Comparison of ENCODE assay signal across 19 cellular contexts in the genomic region with DNA sequence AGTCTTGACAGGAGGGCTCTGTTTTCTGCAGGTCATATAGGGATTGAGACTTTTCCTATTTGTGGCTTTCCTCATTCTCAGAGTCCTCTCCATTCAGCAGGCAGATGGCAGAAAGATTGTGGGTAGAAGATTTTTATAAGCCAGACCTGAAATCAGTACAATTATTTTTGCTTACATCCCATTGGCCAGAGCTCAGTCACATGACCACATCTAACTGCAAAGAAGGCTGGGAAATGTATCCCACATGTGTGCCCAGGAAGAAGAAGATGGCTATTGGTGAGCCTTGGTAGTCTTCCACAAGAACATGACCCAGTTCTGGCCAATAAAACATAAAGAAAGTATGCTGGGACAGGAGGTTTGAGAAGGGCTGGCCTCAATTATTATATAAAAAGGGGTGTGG. TPM values are rescaled to one million over a fixed set of nuclear protein-coding genes. Genes with fewer than 3 reads are reported as not detected.
A peak's percentile ranks its signal among the peaks of the same experiment; 100 is the strongest.
DNase-seq lines count a peak whose midpoint lies in the region; ATAC-seq, FAIRE-seq and TF ChIP-seq lines count a peak whose summit lies in the region.
"Had no signal": no experiment of that assay in that cellular context is flagged by ENCODE, and none has a peak within 500 bp of the region (broad histone marks: within the 10 kb centered on the region; RNA-seq: fewer than 3 reads in every experiment).

No MANE protein-coding gene starts in this region.

- H2BK12ac ChIP-seq in H1 (ENCODE audit: low read depth, low read length) (peak overlapping the region; percentile 56; the same call in 1 of the 2 replicates), trophoblast cell (ENCODE audit: low read length) (no peak overlapping the region)

- TF ChIP-seq POLR2A in heart left ventricle (IDR thresholded peaks at IDR 0.05) (no peak), H1 (IDR thresholded peaks at IDR 0.05; ENCODE audit: control extremely low read depth in 1 of 2, low read depth in 2 of 2, low read length in 2 of 2) (no peak), uterus (IDR thresholded peaks at IDR 0.05) (no peak)

- no peaks in the 10 kb centered on the region for H3K79me2 ChIP-seq in H1 (ENCODE audit: control insufficient read depth in 1 of 2, insufficient read depth in 2 of 2, low read length in 2 of 2)
- H3K79me2 ChIP-seq in trophoblast cell (ENCODE audit: control insufficient read depth, insufficient read depth, low read length, poor library complexity), result no peaks in the 10 kb centered on the region

- peaks cover 0 to 56% (median 34%) of the 10 kb centered on the region in 12 donors for H3K4me1 ChIP-seq in heart left ventricle
- peaks cover 0 to 3% (median under 1%) of the 10 kb centered on the region in 4 experiments; a peak in 2 of 7 replicates for H3K4me1 ChIP-seq in H1 (replicated peaks in 1 of 4; ENCODE audit: control insufficient read depth in 3 of 4, insufficient read depth in 4 of 4, low read length in 3 of 4)
- peaks cover 8 to 11% of the 10 kb centered on the region in 2 experiments for H3K4me1 ChIP-seq in trophoblast cell (ENCODE audit: control insufficient read depth in 1 of 2, insufficient read depth in 2 of 2, low read length in 2 of 2)
- H3K4me1 ChIP-seq in uterus, result peaks cover 0 to 8% of the 10 kb centered on the region in 2 donors

- TF ChIP-seq CTCF in heart left ventricle (IDR thresholded peaks at IDR 0.05), result no peak
- TF ChIP-seq CTCF in H1 (IDR thresholded peaks at IDR 0.05; ENCODE audit: control extremely low read depth in 1 of 3, insufficient read depth in 1 of 3, low read depth in 1 of 3, low read length in 3 of 3), result no peak
- TF ChIP-seq CTCF in uterus (IDR thresholded peaks at IDR 0.05), result no peak
- no peak for TF ChIP-seq CTCF in endothelial cell (IDR thresholded peaks at IDR 0.05; ENCODE audit: unreplicated experiment)

- H2AFZ ChIP-seq in H1 (ENCODE audit: low read length) (no peak overlapping the region), trophoblast cell (ENCODE audit: insufficient read depth, low read length, poor library complexity) (no peak overlapping the region)
- H2AFZ ChIP-seq: GM23338 had no signal

- ATAC-seq in heart left ventricle (no peak), Right ventricle myocardium superior (ENCODE audit: poor library complexity) (no peak)
- no peak for ATAC-seq in activated CD8-positive, alpha-beta T cell treated with anti-CD3 and anti-CD28 coated beads, Interleukin-2, amount 10 ng/mL, durations not matched to agents 7 days and 5 days
- ATAC-seq: GM23338 had no signal

- no peaks in the 10 kb centered on the region for H3K4me1 Mint-ChIP-seq in endothelial cell (ENCODE audit: unreplicated experiment)
- peaks cover 10% of the 10 kb centered on the region for H3K4me1 Mint-ChIP-seq in activated CD8-positive, alpha-beta T cell treated with anti-CD3 and anti-CD28 coated beads, Interleukin-2, amount 10 ng/mL, durations not matched to agents 7 days and 5 days (ENCODE audit: low read depth)

- DNase-seq in heart left ventricle, result no peak
- no peak for DNase-seq in Right ventricle myocardium superior
- no peak for DNase-seq in H1 (ENCODE audit: low read depth in 1 of 2, low spot score in 2 of 2)
- no peak for DNase-seq in trophoblast cell
- DNase-seq in uterus, result no peak
- no peak for DNase-seq in stimulated activated CD4-positive, alpha-beta T cell treated with anti-CD3 and anti-CD28 coated beads, Interleukin-15, amount 100 ng/mL, for 24 hours
- no peak for DNase-seq in endothelial cell (ENCODE audit: low spot score)
- no peak for DNase-seq in activated CD8-positive, alpha-beta T cell treated with anti-CD3 and anti-CD28 coated beads, Interleukin-2, amount 10 ng/mL, durations not matched to agents 7 days and 5 days
- DNase-seq: CD4-positive, CD25-positive, alpha-beta regulatory T cell; MV-4-11; NCI-H2081; NCI-H526 treated with DMSO at 0.1 percent for 48 hours had no signal

- H2BK15ac ChIP-seq in H1 (ENCODE audit: low read length), result 0 out of 2 replicates have a peak overlapping the region, but pooled peaks have one; percentile 36

- H3K56ac ChIP-seq in H1 (replicated peaks; ENCODE audit: insufficient read length, low read depth, low read length), result no peak overlapping the region

- no peak overlapping the region for H4K12ac ChIP-seq in trophoblast cell (ENCODE audit: low read depth, low read length)

- no peaks in the 10 kb centered on the region for H3K79me1 ChIP-seq in H1 (ENCODE audit: low read depth, low read length)
- H3K79me1 ChIP-seq in trophoblast cell (ENCODE audit: low read length), result peaks cover 7% of the 10 kb centered on the region

- CTCF ChIA-PET in H1 (lab: Charles Lee; ENCODE audit: partially characterized antibody), result interaction anchor here (0.6 to 7.4 kb wide), 7 partner anchors 9 to 54 kb away, joined by 3 to 83 read pairs (median 4); no protein-coding TSS in a partner anchor
- CTCF ChIA-PET in activated CD8-positive, alpha-beta T cell treated with anti-CD3 and anti-CD28 coated beads, Interleukin-2, amount 10 ng/mL, durations not matched to agents 7 days and 5 days (lab: Charles Lee), result interaction anchor here (1.5 to 1.8 kb wide), 3 partner anchors 9 to 39 kb away, joined by 3 to 7 read pairs (median 4); no protein-coding TSS in a partner anchor

- intact Hi-C loops in heart left ventricle (cut with DNase I), result loop anchor here in 2 of 10 donors (2.0 kb wide), 2 partner anchors 21 to 35 kb away; partner anchors contain the start of gene CCN5 (in 1 of the 2)
- intact Hi-C loops in Right ventricle myocardium superior (cut with DNase I), result no loop called here
- intact Hi-C loops in uterus (cut with DNase I; ENCODE audit: low total_unique reads), result no loop called here

- H3K23me2 ChIP-seq in H1 (ENCODE audit: low read depth, low read length), result no peaks in the 10 kb centered on the region

- H3K4me3 Mint-ChIP-seq in endothelial cell (ENCODE audit: unreplicated experiment), result no peak overlapping the region
- no peak overlapping the region for H3K4me3 Mint-ChIP-seq in activated CD8-positive, alpha-beta T cell treated with anti-CD3 and anti-CD28 coated beads, Interleukin-2, amount 10 ng/mL, durations not matched to agents 7 days and 5 days
- H3K4me3 Mint-ChIP-seq: CD4-positive, CD25-positive, alpha-beta regulatory T cell; GM23338 had no signal

- TF ChIP-seq RAD21 in H1 (IDR thresholded peaks at IDR 0.05 in 1 of 2, conservative IDR thresholded peaks at IDR 0.05 in 1 of 2; ENCODE audit: low read depth in 2 of 2, low read length in 2 of 2), result no peak

- H3K9ac ChIP-seq in H1 (replicated peaks in 1 of 4; ENCODE audit: extremely low read depth in 1 of 4, low read depth in 3 of 4, low read length in 3 of 4) (no peak overlapping the region), trophoblast cell (ENCODE audit: low read length) (no peak overlapping the region)

- H4K20me1 ChIP-seq in H1 (replicated peaks in 1 of 2; ENCODE audit: control insufficient read depth in 1 of 2, insufficient read depth in 2 of 2, low read length in 2 of 2), result no peaks in the 10 kb centered on the region

- TF ChIP-seq EP300 in H1 (IDR thresholded peaks at IDR 0.05; ENCODE audit: borderline replicate concordance in 1 of 2, low read depth in 2 of 2, low read length in 2 of 2), result no peak

- peaks cover 0 to 10% (median 0%) of the 10 kb centered on the region in 12 donors for H3K9me3 ChIP-seq in heart left ventricle
- peaks cover 0 to 4% of the 10 kb centered on the region in 2 experiments; a peak in 1 of 4 replicates for H3K9me3 ChIP-seq in H1 (ENCODE audit: insufficient read depth in 2 of 2, low read depth in 1 of 2, low read length in 1 of 2)
- H3K9me3 ChIP-seq in trophoblast cell (ENCODE audit: insufficient read depth, low read depth, low read length), result peaks cover 1% of the 10 kb centered on the region
- no peaks in the 10 kb centered on the region for H3K9me3 ChIP-seq in uterus
- H3K9me3 ChIP-seq: pancreas had no signal

- H3K23ac ChIP-seq in H1 (ENCODE audit: insufficient read length), result no peak overlapping the region
- no peak overlapping the region for H3K23ac ChIP-seq in trophoblast cell (ENCODE audit: low read length)

- H3K4me2 ChIP-seq in H1 (ENCODE audit: insufficient read depth in 1 of 2, low read depth in 2 of 2, low read length in 2 of 2), result no peak overlapping the region
- peak overlapping the region; percentile 16 for H3K4me2 ChIP-seq in trophoblast cell (ENCODE audit: low read length)
- H3K4me2 ChIP-seq: GM23338 had no signal

- H3K27me3 ChIP-seq in heart left ventricle (no peaks in the 10 kb centered on the region), H1 (replicated peaks in 1 of 4; ENCODE audit: control insufficient read depth in 3 of 4, extremely low read depth in 1 of 4, insufficient read depth in 3 of 4, low read length in 3 of 4) (no peaks in the 10 kb centered on the region), trophoblast cell (ENCODE audit: insufficient read depth, low read length) (no peaks in the 10 kb centered on the region), uterus (no peaks in the 10 kb centered on the region)
- H3K27me3 ChIP-seq: pancreas had no signal

- no peak for FAIRE-seq in H1 (lab: Jason Lieb, UNC)
- FAIRE-seq: A204.1, kidney, pancreas had no signal

- no peaks in the 10 kb centered on the region for H3K9me3 Mint-ChIP-seq in endothelial cell (ENCODE audit: unreplicated experiment)
- no peaks in the 10 kb centered on the region for H3K9me3 Mint-ChIP-seq in activated CD8-positive, alpha-beta T cell treated with anti-CD3 and anti-CD28 coated beads, Interleukin-2, amount 10 ng/mL, durations not matched to agents 7 days and 5 days (ENCODE audit: insufficient read depth)

- H3K14ac ChIP-seq in H1 (ENCODE audit: insufficient read length), result no peak overlapping the region
- no peak overlapping the region for H3K14ac ChIP-seq in trophoblast cell (ENCODE audit: low read length)

- H2BK20ac ChIP-seq in H1 (ENCODE audit: low read length), result no peak overlapping the region

- no peak overlapping the region for H3K27ac Mint-ChIP-seq in endothelial cell (ENCODE audit: unreplicated experiment)
- no peak overlapping the region for H3K27ac Mint-ChIP-seq in activated CD8-positive, alpha-beta T cell treated with anti-CD3 and anti-CD28 coated beads, Interleukin-2, amount 10 ng/mL, durations not matched to agents 7 days and 5 days
- H3K27ac Mint-ChIP-seq: activated T-helper 2 cell treated with anti-CD3 and anti-CD28 coated beads, Interferon-gamma antibody, Interleukin-2, Interleukin-4, amounts not matched to agents 10 μg/mL and 5 μg/mL and 100 μg/mL, durations not matched to agents 14 hours and 24 hours and 36 hours; CD4-positive, CD25-positive, alpha-beta regulatory T cell; GM23338 had no signal

- H2AK5ac ChIP-seq in H1 (ENCODE audit: low read depth, low read length) (no peak overlapping the region), trophoblast cell (ENCODE audit: low read length) (no peak overlapping the region)

- H3K18ac ChIP-seq in H1 (ENCODE audit: extremely low read depth, low read length) (no peak overlapping the region), trophoblast cell (ENCODE audit: low read length) (no peak overlapping the region)

- no peaks in the 10 kb centered on the region for H3K36me3 ChIP-seq in heart left ventricle
- H3K36me3 ChIP-seq in H1 (ENCODE audit: control insufficient read depth in 2 of 4, insufficient read depth in 4 of 4, low read length in 3 of 4), result no peaks in the 10 kb centered on the region
- no peaks in the 10 kb centered on the region for H3K36me3 ChIP-seq in trophoblast cell (ENCODE audit: control insufficient read depth in 1 of 2, insufficient read depth in 2 of 2, low read length in 2 of 2)
- H3K36me3 ChIP-seq in uterus, result no peaks in the 10 kb centered on the region
- H3K36me3 ChIP-seq: pancreas had no signal

- H4K91ac ChIP-seq in H1 (replicated peaks; ENCODE audit: insufficient read length, low read length) (no peak overlapping the region), trophoblast cell (ENCODE audit: low read depth, low read length) (no peak overlapping the region)

- no peaks in the 10 kb centered on the region for H3K36me3 Mint-ChIP-seq in endothelial cell (ENCODE audit: low read depth, unreplicated experiment)
- H3K36me3 Mint-ChIP-seq in activated CD8-positive, alpha-beta T cell treated with anti-CD3 and anti-CD28 coated beads, Interleukin-2, amount 10 ng/mL, durations not matched to agents 7 days and 5 days (ENCODE audit: low read depth), result no peaks in the 10 kb centered on the region
- H3K36me3 Mint-ChIP-seq: CD4-positive, CD25-positive, alpha-beta regulatory T cell had no signal

- no peaks in the 10 kb centered on the region for H3K27me3 Mint-ChIP-seq in endothelial cell (ENCODE audit: unreplicated experiment)
- no peaks in the 10 kb centered on the region for H3K27me3 Mint-ChIP-seq in activated CD8-positive, alpha-beta T cell treated with anti-CD3 and anti-CD28 coated beads, Interleukin-2, amount 10 ng/mL, durations not matched to agents 7 days and 5 days (ENCODE audit: low read depth)

- H3K4ac ChIP-seq in H1 (replicated peaks; ENCODE audit: insufficient read length, low read depth, low read length) (no peak overlapping the region), trophoblast cell (ENCODE audit: low read depth, low read length) (no peak overlapping the region)

- no peak overlapping the region for H2BK120ac ChIP-seq in H1 (replicated peaks; ENCODE audit: low read depth, low read length)
- H2BK120ac ChIP-seq in trophoblast cell (ENCODE audit: insufficient read depth, low read length, poor library complexity), result no peak overlapping the region

- peak overlapping the region; percentile 42 to 95 (median 82) for H3K27ac ChIP-seq in heart left ventricle
- H3K27ac ChIP-seq in H1 (ENCODE audit: low read depth, low read length), result no peak overlapping the region
- peak overlapping the region; percentile 77 for H3K27ac ChIP-seq in trophoblast cell (ENCODE audit: low read depth, low read length)
- H3K27ac ChIP-seq in uterus, result peak overlapping the region; percentile 65 to 81
- H3K27ac ChIP-seq: pancreas had no signal

- H4K8ac ChIP-seq in H1 (ENCODE audit: extremely low read depth, insufficient read depth, low read length) (no peak overlapping the region), trophoblast cell (ENCODE audit: low read depth, low read length) (no peak overlapping the region)

- H3K4me3 ChIP-seq in heart left ventricle (no peak overlapping the region), H1 (ENCODE audit: extremely low read depth in 1 of 4, insufficient read depth in 2 of 4, low read depth in 3 of 4, low read length in 4 of 4) (no peak overlapping the region), trophoblast cell (ENCODE audit: low read depth, low read length) (no peak overlapping the region), uterus (no peak overlapping the region)
- H3K4me3 ChIP-seq: GM23338, pancreas had no signal

- no peak overlapping the region for H2BK5ac ChIP-seq in H1 (ENCODE audit: low read depth, low read length)
- H2BK5ac ChIP-seq in trophoblast cell (ENCODE audit: low read depth, low read length, poor library complexity), result no peak overlapping the region

- H4K5ac ChIP-seq in H1 (ENCODE audit: insufficient read length, low read depth, low read length), result no peak overlapping the region

- POLR2A ChIA-PET in H1 (lab: Charles Lee; ENCODE audit: partially characterized antibody), result no interaction called here
- POLR2A ChIA-PET in activated CD8-positive, alpha-beta T cell treated with anti-CD3 and anti-CD28 coated beads, Interleukin-2, amount 10 ng/mL, durations not matched to agents 7 days and 5 days (lab: Charles Lee), result no interaction called here

RNA-seq across cellular contexts. Expression of gene CCN5, which starts 21.5 kb away (rescaled TPM):
- total RNA-seq in heart left ventricle (10 to 100 TPM in 8 of 9 donors, 1 to 10 TPM in 1; 7.3 to 62.3 (median 28.7) TPM), Right ventricle myocardium superior (15.8 TPM), uterus (10 to 100 TPM in 3 of 4 donors, not detected in 1; 19.4 to 47.9 (median 29.7) TPM), endothelial cell (ENCODE audit: unreplicated experiment) (not detected)
- polyA plus RNA-seq in heart left ventricle (10 to 100 TPM; 11.0 to 92.3 TPM), H1 (2011; rRNA removed) (not detected in 2 replicates)
- not detected in 2 replicates for total RNA-seq in H1 (2021; fragmentation: NEBNext Ultra II Directional; extraction: Animal tissue kit (Norgen Biotek cat#: 25700))
- polyA plus RNA-seq in H1 (2011; cell fraction: cytosol; rRNA removed), result not detected
- polyA plus RNA-seq in H1 (2011; cell fraction: nucleus; rRNA removed), result not detected
- polyA plus RNA-seq in H1 (2012, experiment 1 of 2), result 0.07 TPM in 1 of 4 replicates, not detected in the others
- 0.10 TPM for polyA plus RNA-seq in H1 (2012, experiment 2 of 2)
- polyA plus RNA-seq in H1 (2013, experiment 1 of 2), result not detected
- polyA plus RNA-seq in H1 (2013, experiment 2 of 2), result not detected
- polyA minus RNA-seq in H1 (2011; rRNA and poly(A)+ RNA removed), result not detected in 2 replicates
- polyA minus RNA-seq in H1 (2011; cell fraction: cytosol; rRNA and poly(A)+ RNA removed), result 6.5 TPM
- polyA minus RNA-seq in H1 (2011; cell fraction: nucleus; rRNA and poly(A)+ RNA removed), result 2.2 TPM
- not detected in 2 replicates for polyA plus RNA-seq in trophoblast cell (2013)
- not detected for total RNA-seq in activated CD8-positive, alpha-beta T cell treated with anti-CD3 and anti-CD28 coated beads, Interleukin-2, amount 10 ng/mL, durations not matched to agents 7 days and 5 days
- total RNA-seq: activated CD8-positive, alpha-beta memory T cell treated with anti-CD3 and anti-CD28 coated beads for 36 hours; activated T-helper 2 cell treated with anti-CD3 and anti-CD28 coated beads, Interferon-gamma antibody, Interleukin-2, Interleukin-4, amounts not matched to agents 10 μg/mL and 5 μg/mL and 100 μg/mL, durations not matched to agents 14 hours and 24 hours and 36 hours; CD4-positive, CD25-positive, alpha-beta regulatory T cell; GM23338; T-helper 1 cell treated with Interleukin-12 subunit alpha and Interleukin-12 subunit beta and Interleukin-4 antibody, amounts not matched to agents 30 ng/mL and 1 ng/mL, for 36 hours had no signal
- polyA plus RNA-seq: CD4-positive, CD25-positive, alpha-beta regulatory T cell; GM23338 had no signal

RNA-seq across cellular contexts. Expression of gene ADA, which starts 42.1 kb away (rescaled TPM):
- total RNA-seq in heart left ventricle, result 10 to 100 TPM in 2 of 9 donors, 1 to 10 TPM in 7; 2.5 to 11.5 (median 6.0) TPM
- 10 to 100 TPM in 1 of 2 donors, 1 to 10 TPM in 1; 6.4 to 10.9 TPM for polyA plus RNA-seq in heart left ventricle
- 8.9 TPM for total RNA-seq in Right ventricle myocardium superior
- 19.5 and 19.9 TPM in 2 replicates for total RNA-seq in H1 (2021; fragmentation: NEBNext Ultra II Directional; extraction: Animal tissue kit (Norgen Biotek cat#: 25700))
- polyA plus RNA-seq in H1 (2011; rRNA removed), result 32.8 and 33.9 TPM in 2 replicates
- 39.6 TPM for polyA plus RNA-seq in H1 (2011; cell fraction: cytosol; rRNA removed)
- polyA plus RNA-seq in H1 (2011; cell fraction: nucleus; rRNA removed), result 34.6 TPM
- polyA plus RNA-seq in H1 (2012, experiment 1 of 2), result 17.2 to 32.7 TPM (median 27.5 TPM) in 4 replicates
- polyA plus RNA-seq in H1 (2012, experiment 2 of 2), result 29.3 TPM
- 16.4 TPM for polyA plus RNA-seq in H1 (2013, experiment 1 of 2)
- 15.0 TPM for polyA plus RNA-seq in H1 (2013, experiment 2 of 2)
- polyA minus RNA-seq in H1 (2011; rRNA and poly(A)+ RNA removed), result 18.1 and 23.1 TPM in 2 replicates
- polyA minus RNA-seq in H1 (2011; cell fraction: cytosol; rRNA and poly(A)+ RNA removed), result 12.4 TPM
- polyA minus RNA-seq in H1 (2011; cell fraction: nucleus; rRNA and poly(A)+ RNA removed), result 11.7 TPM
- polyA plus RNA-seq in trophoblast cell (2013), result 94.2 and 104 TPM in 2 replicates
- total RNA-seq in uterus, result 10 to 100 TPM in 1 of 4 donors, 1 to 10 TPM in 2, under 1 TPM in 1; 0.59 to 11.0 (median 4.8) TPM
- total RNA-seq in endothelial cell (ENCODE audit: unreplicated experiment), result 137 TPM
- total RNA-seq in activated CD8-positive, alpha-beta T cell treated with anti-CD3 and anti-CD28 coated beads, Interleukin-2, amount 10 ng/mL, durations not matched to agents 7 days and 5 days, result 100 to 1,000 TPM; 110 to 112 TPM

RNA-seq across cellular contexts. Expression of gene KCNK15, which starts 52.0 kb away (rescaled TPM):
- 1 to 10 TPM in 2 of 9 donors, under 1 TPM in 7; 0.12 to 2.2 (median 0.39) TPM for total RNA-seq in heart left ventricle
- under 1 TPM; 0.23 to 0.33 TPM for polyA plus RNA-seq in heart left ventricle
- 0.19 TPM for total RNA-seq in Right ventricle myocardium superior
- total RNA-seq in H1 (2021; fragmentation: NEBNext Ultra II Directional; extraction: Animal tissue kit (Norgen Biotek cat#: 25700)), result 0.24 and 0.33 TPM in 2 replicates
- polyA plus RNA-seq in H1 (2011; rRNA removed), result 0.33 and 0.74 TPM in 2 replicates
- polyA plus RNA-seq in H1 (2011; cell fraction: cytosol; rRNA removed), result 0.30 TPM
- 0.54 TPM for polyA plus RNA-seq in H1 (2011; cell fraction: nucleus; rRNA removed)
- polyA plus RNA-seq in H1 (2012, experiment 1 of 2), result 0.17 to 0.52 TPM (median 0.37 TPM) in 4 replicates
- 0.22 TPM for polyA plus RNA-seq in H1 (2012, experiment 2 of 2)
- polyA plus RNA-seq in H1 (2013, experiment 1 of 2), result 0.26 TPM
- 0.26 TPM for polyA plus RNA-seq in H1 (2013, experiment 2 of 2)
- 0.17 and 0.79 TPM in 2 replicates for polyA minus RNA-seq in H1 (2011; rRNA and poly(A)+ RNA removed)
- 0.66 TPM for polyA minus RNA-seq in H1 (2011; cell fraction: cytosol; rRNA and poly(A)+ RNA removed)
- polyA minus RNA-seq in H1 (2011; cell fraction: nucleus; rRNA and poly(A)+ RNA removed), result 2.1 TPM
- polyA plus RNA-seq in trophoblast cell (2013), result not detected in 2 replicates
- 1 to 10 TPM in 3 of 4 donors, under 1 TPM in 1; 0.26 to 4.4 (median 2.0) TPM for total RNA-seq in uterus
- total RNA-seq in endothelial cell (ENCODE audit: unreplicated experiment), result not detected
- not detected for total RNA-seq in activated CD8-positive, alpha-beta T cell treated with anti-CD3 and anti-CD28 coated beads, Interleukin-2, amount 10 ng/mL, durations not matched to agents 7 days and 5 days
- total RNA-seq: CD4-positive, CD25-positive, alpha-beta regulatory T cell had no signal
- polyA plus RNA-seq: CD4-positive, CD25-positive, alpha-beta regulatory T cell had no signal
